Comparison of ENCODE assay signal across 19 cellular contexts in the genomic region with DNA sequence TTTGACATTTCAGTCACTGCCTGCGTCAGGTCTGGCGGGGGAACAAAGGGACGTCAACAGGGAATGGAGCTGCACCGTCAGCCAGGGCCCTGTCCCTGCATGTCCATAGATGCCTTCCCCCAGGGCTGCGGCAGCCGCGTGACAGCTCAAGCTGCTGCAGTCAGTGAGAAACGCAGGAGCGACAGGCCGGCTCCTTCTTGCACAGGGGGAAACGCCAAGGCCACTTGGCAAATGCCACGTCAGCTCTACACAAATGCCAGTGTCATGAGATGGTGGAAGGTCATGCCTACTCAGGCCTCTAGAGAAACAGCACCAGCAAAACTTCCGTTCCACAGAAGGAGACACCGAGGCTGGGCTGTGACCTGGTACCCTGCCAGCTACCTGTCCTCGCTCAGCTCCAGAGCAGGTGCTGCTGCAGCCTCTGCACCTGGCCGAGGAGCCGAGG. TPM values are rescaled to one million over a fixed set of nuclear protein-coding genes. Genes with fewer than 3 reads are reported as not detected.
DNase-seq lines count a peak whose midpoint lies in the region; ATAC-seq and TF ChIP-seq lines count a peak whose summit lies in the region.
"Had no signal": no experiment of that assay in that cellular context is flagged by ENCODE, and none has a peak within 500 bp of the region (broad histone marks: within the 10 kb centered on the region; RNA-seq: fewer than 3 reads in every experiment).

No MANE protein-coding gene starts in this region.

- no peaks in the 10 kb centered on the region for H3K27me3 Mint-ChIP-seq in brain
- peaks cover 11% of the 10 kb centered on the region for H3K27me3 Mint-ChIP-seq in activated CD8-positive, alpha-beta T cell treated with anti-CD3 and anti-CD28 coated beads, Interleukin-2, amount 10 ng/mL, durations not matched to agents 7 days and 5 days (ENCODE audit: low read depth)

- CTCF ChIA-PET in activated CD8-positive, alpha-beta T cell treated with anti-CD3 and anti-CD28 coated beads, Interleukin-2, amount 10 ng/mL, durations not matched to agents 7 days and 5 days (lab: Charles Lee), result interaction anchor here (1.4 kb wide), 1 partner anchor 10 kb away, joined by 5 read pairs; no protein-coding TSS in a partner anchor

- peaks cover 0 to 2% (median 0%) of the 10 kb centered on the region in 5 experiments for H3K9me3 Mint-ChIP-seq in brain
- no peaks in the 10 kb centered on the region for H3K9me3 Mint-ChIP-seq in activated CD8-positive, alpha-beta T cell treated with anti-CD3 and anti-CD28 coated beads, Interleukin-2, amount 10 ng/mL, durations not matched to agents 7 days and 5 days (ENCODE audit: insufficient read depth)
- H3K9me3 Mint-ChIP-seq: natural killer cell treated with Interleukin-12 subunit alpha and Interleukin-12 subunit beta and Interleukin-15 and Interleukin-18, amount 100 ng/mL, for 72 hours had no signal

- WGBS in mesendoderm (ENCODE audit: extremely low coverage, insufficient coverage, low lambda C conversion rate), result no CpG with 5 or more reads among the region's 17 CpGs

- H3K9ac ChIP-seq in mesendoderm (ENCODE audit: low read length), result no peak overlapping the region
- H3K9ac ChIP-seq: BLaER1 treated with 17β-estradiol and CSF1 and Interleukin-3, amounts not matched to agents 10 nM and 100 nM had no signal

- POLR2A ChIA-PET in activated CD8-positive, alpha-beta T cell treated with anti-CD3 and anti-CD28 coated beads, Interleukin-2, amount 10 ng/mL, durations not matched to agents 7 days and 5 days (lab: Charles Lee), result no interaction called here

- H3K27me3 ChIP-seq in mesendoderm (ENCODE audit: insufficient read depth, low read length, poor library complexity), result no peaks in the 10 kb centered on the region

- TF ChIP-seq CTCF in brain (conservative IDR thresholded peaks at IDR 0.05) (no peak), GM13976 (IDR thresholded peaks at IDR 0.05; ENCODE audit: borderline replicate concordance, control extremely low read depth, extremely low read depth, insufficient read depth, missing control alignments) (no peak)

- in situ Hi-C loops in GM13976 (cut with MboI; ENCODE audit: low sequenced_read_pairs, unreplicated experiment), result no loop called here

- peak; percentile 30 for ATAC-seq in Right ventricle myocardium superior (ENCODE audit: poor library complexity)
- no peak for ATAC-seq in GM19455 (IDR thresholded peaks at IDR 0.05; ENCODE audit: unreplicated experiment)
- no peak for ATAC-seq in activated CD8-positive, alpha-beta T cell treated with anti-CD3 and anti-CD28 coated beads, Interleukin-2, amount 10 ng/mL, durations not matched to agents 7 days and 5 days
- ATAC-seq: A549; natural killer cell treated with Interleukin-12 subunit alpha and Interleukin-12 subunit beta and Interleukin-15 and Interleukin-18, amount 100 ng/mL, for 72 hours had no signal

- no peak overlapping the region for H3K18ac ChIP-seq in mesendoderm (ENCODE audit: low read length)

- peaks cover 37% of the 10 kb centered on the region for H3K4me1 Mint-ChIP-seq in brain
- peaks cover 12% of the 10 kb centered on the region for H3K4me1 Mint-ChIP-seq in activated CD8-positive, alpha-beta T cell treated with anti-CD3 and anti-CD28 coated beads, Interleukin-2, amount 10 ng/mL, durations not matched to agents 7 days and 5 days (ENCODE audit: low read depth)

- no peak overlapping the region for H2BK120ac ChIP-seq in mesendoderm (ENCODE audit: low read depth, low read length)

- no peaks in the 10 kb centered on the region for H3K4me1 ChIP-seq in mesendoderm (ENCODE audit: control insufficient read depth, low read depth, low read length)
- H3K4me1 ChIP-seq: A549 had no signal

- no peak overlapping the region for H2AK5ac ChIP-seq in mesendoderm (ENCODE audit: low read length)

- DNase-seq in Right ventricle myocardium superior, result no peak
- DNase-seq in cardiac septum (ENCODE audit: low spot score), result no peak
- no peak for DNase-seq in mesendoderm
- DNase-seq in GM13976 (ENCODE audit: low spot score), result no peak
- no peak for DNase-seq in activated CD8-positive, alpha-beta T cell treated with anti-CD3 and anti-CD28 coated beads, Interleukin-2, amount 10 ng/mL, durations not matched to agents 7 days and 5 days
- DNase-seq in NCI-H69 (lab: John Stamatoyannopoulos, UW), result no peak
- DNase-seq: activated CD4-positive, CD25-positive, alpha-beta regulatory T cell treated with anti-CD3 and anti-CD28 coated beads, Interleukin-2, amount 50 U/mL, for 72 hours; activated gamma-delta T cell treated with Interleukin-2 at 50 U/mL for 16 hours; effector CD8-positive, alpha-beta T cell; NCI-H1436 treated with DMSO at 0.1 percent for 48 hours; NCI-H446 treated with DMSO at 0.1 percent for 48 hours; T1000 had no signal

- H3K4me3 Mint-ChIP-seq in brain, result peak overlapping the region in 1 of 5 experiments; percentile 4
- no peak overlapping the region for H3K4me3 Mint-ChIP-seq in activated CD8-positive, alpha-beta T cell treated with anti-CD3 and anti-CD28 coated beads, Interleukin-2, amount 10 ng/mL, durations not matched to agents 7 days and 5 days
- H3K4me3 Mint-ChIP-seq: natural killer cell treated with Interleukin-12 subunit alpha and Interleukin-12 subunit beta and Interleukin-15 and Interleukin-18, amount 100 ng/mL, for 72 hours had no signal

- no peak overlapping the region for H4K5ac ChIP-seq in mesendoderm (ENCODE audit: low read length)

- H3K56ac ChIP-seq in mesendoderm (ENCODE audit: low read length), result peak overlapping the region; percentile 15

- no peaks in the 10 kb centered on the region for H3K36me3 Mint-ChIP-seq in brain
- no peaks in the 10 kb centered on the region for H3K36me3 Mint-ChIP-seq in activated CD8-positive, alpha-beta T cell treated with anti-CD3 and anti-CD28 coated beads, Interleukin-2, amount 10 ng/mL, durations not matched to agents 7 days and 5 days (ENCODE audit: low read depth)
- H3K36me3 Mint-ChIP-seq: natural killer cell treated with Interleukin-12 subunit alpha and Interleukin-12 subunit beta and Interleukin-15 and Interleukin-18, amount 100 ng/mL, for 72 hours had no signal

- H2BK5ac ChIP-seq in mesendoderm (ENCODE audit: low read length), result no peak overlapping the region

- intact Hi-C loops in Right ventricle myocardium superior (cut with DNase I), result no loop called here
- intact Hi-C loops in cardiac septum (cut with DNase I), result no loop called here

- H3K79me2 ChIP-seq in mesendoderm (ENCODE audit: control insufficient read depth, insufficient read depth, low read length), result no peaks in the 10 kb centered on the region

- H3K4me2 ChIP-seq in mesendoderm (ENCODE audit: low read length), result no peak overlapping the region
- H3K4me2 ChIP-seq: A549; BLaER1 treated with 17β-estradiol and CSF1 and Interleukin-3, amounts not matched to agents 10 nM and 100 nM; smooth muscle cell had no signal

- H3K4ac ChIP-seq in mesendoderm (ENCODE audit: low read depth, low read length), result no peak overlapping the region

- H3K79me1 ChIP-seq in mesendoderm (ENCODE audit: low read length), result no peaks in the 10 kb centered on the region

- no peak overlapping the region for H3K4me3 ChIP-seq in mesendoderm (ENCODE audit: low read length)
- H3K4me3 ChIP-seq: A549; BLaER1 treated with 17β-estradiol and CSF1 and Interleukin-3, amounts not matched to agents 10 nM and 100 nM; SK-N-MC; smooth muscle cell had no signal

- H3K36me3 ChIP-seq in mesendoderm (ENCODE audit: control insufficient read depth, insufficient read depth, low read length), result no peaks in the 10 kb centered on the region
- H3K36me3 ChIP-seq: BLaER1 treated with 17β-estradiol and CSF1 and Interleukin-3, amounts not matched to agents 10 nM and 100 nM had no signal

- no peak overlapping the region for H2BK15ac ChIP-seq in mesendoderm (replicated peaks; ENCODE audit: low read depth)

- peak overlapping the region in 4 of 5 experiments; percentile 2 to 86 (median 40) for H3K27ac Mint-ChIP-seq in brain
- H3K27ac Mint-ChIP-seq in activated CD8-positive, alpha-beta T cell treated with anti-CD3 and anti-CD28 coated beads, Interleukin-2, amount 10 ng/mL, durations not matched to agents 7 days and 5 days, result no peak overlapping the region

- H4K8ac ChIP-seq in mesendoderm (ENCODE audit: low read depth, low read length), result no peak overlapping the region

- H3K27ac ChIP-seq in mesendoderm (ENCODE audit: low read depth, low read length), result no peak overlapping the region
- H3K27ac ChIP-seq: A549; BLaER1 treated with 17β-estradiol and CSF1 and Interleukin-3, amounts not matched to agents 10 nM and 100 nM; SK-N-MC had no signal

- no peak overlapping the region for H3K23ac ChIP-seq in mesendoderm (ENCODE audit: low read length)

RNA-seq across cellular contexts. Expression of a gene that starts 37.7 kb away (rescaled TPM):
- total RNA-seq in Right ventricle myocardium superior (31.1 TPM), cardiac septum (35.4 TPM)
- polyA plus RNA-seq in brain (ENCODE audit: insufficient read depth, low read depth, low replicate concordance), result 64.2 TPM
- polyA plus RNA-seq in mesendoderm (2013, experiment 1 of 2), result 66.8 TPM
- polyA plus RNA-seq in mesendoderm (2013, experiment 2 of 2), result 67.6 TPM
- 10 to 100 TPM; 36.8 to 37.1 TPM for total RNA-seq in activated CD8-positive, alpha-beta T cell treated with anti-CD3 and anti-CD28 coated beads, Interleukin-2, amount 10 ng/mL, durations not matched to agents 7 days and 5 days

RNA-seq across cellular contexts. Expression of a gene that starts 52.7 kb away (rescaled TPM):
- total RNA-seq in Right ventricle myocardium superior (35.5 TPM), cardiac septum (52.2 TPM)
- polyA plus RNA-seq in brain (ENCODE audit: insufficient read depth, low read depth, low replicate concordance), result 36.8 TPM
- 13.5 TPM for polyA plus RNA-seq in mesendoderm (2013, experiment 1 of 2)
- polyA plus RNA-seq in mesendoderm (2013, experiment 2 of 2), result 12.1 TPM
- 100 to 1,000 TPM; 175 to 199 TPM for total RNA-seq in activated CD8-positive, alpha-beta T cell treated with anti-CD3 and anti-CD28 coated beads, Interleukin-2, amount 10 ng/mL, durations not matched to agents 7 days and 5 days
